9 cellular contexts compared by ENCODE assay signal in genomic region chr7:102431617-102432298, GRCh38. TPM values are rescaled to one million over a fixed set of nuclear protein-coding genes. Genes with fewer than 3 reads are reported as not detected.
DNase-seq lines count a peak whose midpoint lies in the region; ATAC-seq and TF ChIP-seq lines count a peak whose summit lies in the region.
"Had no signal": no experiment of that assay in that cellular context is flagged by ENCODE, and none has a peak within 500 bp of the region (broad histone marks: within the 10 kb centered on the region; RNA-seq: fewer than 3 reads in every experiment).

No MANE protein-coding gene starts in this region.

- H3K27me3 ChIP-seq in trophoblast cell (ENCODE audit: insufficient read depth, low read length) = no peaks in the 10 kb centered on the region
- no peaks in the 10 kb centered on the region for H3K27me3 ChIP-seq in BE2C
- H3K27me3 ChIP-seq: SJCRH30 had no signal

- H3K9ac ChIP-seq in trophoblast cell (ENCODE audit: low read length) = no peak overlapping the region

- H3K23ac ChIP-seq in trophoblast cell (ENCODE audit: low read length) = no peak overlapping the region

- POLR2A ChIA-PET in activated B cell treated with CpG ODN at 0.5 μM for 24 hours (lab: Charles Lee) = interaction anchor here (0.6 to 32.9 kb wide), 5 partner anchors 13 to 39 kb away, joined by 8 to 886 read pairs (median 12); partner anchors contain the start of gene PRKRIP1

- intact Hi-C loops in activated B cell treated with CpG ODN at 0.5 μM for 24 hours (cut with micrococcal nuclease) = loop anchor here (2.0 kb wide), 1 partner anchor 33 kb away; the partner anchor contains the start of genes ALKBH4 and LRWD1

- H2AK5ac ChIP-seq in trophoblast cell (ENCODE audit: low read length) = peak overlapping the region; percentile 17

- H3K79me1 ChIP-seq in trophoblast cell (ENCODE audit: low read length) = peaks cover 8% of the 10 kb centered on the region

- no peak overlapping the region for H4K12ac ChIP-seq in trophoblast cell (ENCODE audit: low read depth, low read length)

- no CpG with 5 or more reads among the region's 17 CpGs for WGBS in trophoblast cell (ENCODE audit: extremely low coverage, insufficient coverage, insufficient read length)

- no peak overlapping the region for H3K4me2 ChIP-seq in trophoblast cell (ENCODE audit: low read length)

- H3K18ac ChIP-seq in trophoblast cell (ENCODE audit: low read length) = no peak overlapping the region

- H2BK5ac ChIP-seq in trophoblast cell (ENCODE audit: low read depth, low read length, poor library complexity) = no peak overlapping the region

- no peak overlapping the region for H4K91ac ChIP-seq in trophoblast cell (ENCODE audit: low read depth, low read length)

- TF ChIP-seq CTCF in GM12864 (IDR thresholded peaks at IDR 0.05; ENCODE audit: low read depth, low read length, missing control alignments) = no peak
- no peak for TF ChIP-seq CTCF in activated B cell treated with CpG ODN at 0.5 μM for 24 hours (IDR thresholded peaks at IDR 0.05)
- no peak for TF ChIP-seq CTCF in chondrocyte (IDR thresholded peaks at IDR 0.05)
- no peak for TF ChIP-seq CTCF in BE2C (IDR thresholded peaks at IDR 0.05; ENCODE audit: low read depth, low read length)

- H2AFZ ChIP-seq in trophoblast cell (ENCODE audit: insufficient read depth, low read length, poor library complexity) = no peak overlapping the region

- H3K4me1 Mint-ChIP-seq in activated B cell treated with CpG ODN at 0.5 μM for 24 hours (peaks cover 87% of the 10 kb centered on the region), chondrocyte (ENCODE audit: low read depth) (peaks cover 31% of the 10 kb centered on the region)

- H3K4me3 ChIP-seq in GM12864 (ENCODE audit: low read depth, low read length) (peak overlapping the region; percentile 23), trophoblast cell (ENCODE audit: low read depth, low read length) (no peak overlapping the region), BE2C (ENCODE audit: low read depth, low read length) (no peak overlapping the region)
- H3K4me3 ChIP-seq: SJCRH30 had no signal

- H3K4me1 ChIP-seq in trophoblast cell (ENCODE audit: control insufficient read depth in 1 of 2, insufficient read depth in 2 of 2, low read length in 2 of 2) (peaks cover 12 to 19% of the 10 kb centered on the region in 2 experiments), BE2C (no peaks in the 10 kb centered on the region; the same call in 1 of the 2 replicates)

- H2BK120ac ChIP-seq in trophoblast cell (ENCODE audit: insufficient read depth, low read length, poor library complexity) = no peak overlapping the region

- DNase-seq in GM12864 (ENCODE audit: low read depth) (no peak), activated B cell treated with CpG ODN at 0.5 μM for 24 hours (peak; percentile 46), chondrocyte (ENCODE audit: low spot score) (no peak), trophoblast cell (peak; percentile 33 to 48), AG20443 (ENCODE audit: low spot score) (no peak), T1000 (lab: John Stamatoyannopoulos, UW) (no peak), BE2C (no peak)

- H2BK12ac ChIP-seq in trophoblast cell (ENCODE audit: low read length) = no peak overlapping the region

- H3K27me3 Mint-ChIP-seq in activated B cell treated with CpG ODN at 0.5 μM for 24 hours (no peaks in the 10 kb centered on the region), chondrocyte (ENCODE audit: low read depth) (no peaks in the 10 kb centered on the region)

- H3K36me3 Mint-ChIP-seq in activated B cell treated with CpG ODN at 0.5 μM for 24 hours (ENCODE audit: low read depth) (peaks cover 17% of the 10 kb centered on the region), chondrocyte (ENCODE audit: low read depth) (peaks cover 6% of the 10 kb centered on the region)

- H3K27ac ChIP-seq in KOPT-K1 (ENCODE audit: low read depth, low read length, poor library complexity, severe bottlenecking) (peak overlapping the region; percentile 92), trophoblast cell (ENCODE audit: low read depth, low read length) (peak overlapping the region; percentile 52)
- H3K27ac ChIP-seq: SJCRH30 had no signal

- H4K8ac ChIP-seq in trophoblast cell (ENCODE audit: low read depth, low read length) = no peak overlapping the region

- H3K9me3 Mint-ChIP-seq in activated B cell treated with CpG ODN at 0.5 μM for 24 hours (no peaks in the 10 kb centered on the region), chondrocyte (ENCODE audit: low read depth) (no peaks in the 10 kb centered on the region)

- H3K14ac ChIP-seq in trophoblast cell (ENCODE audit: low read length) = no peak overlapping the region

- H3K36me3 ChIP-seq in KOPT-K1 (ENCODE audit: insufficient read depth, low read length) (peaks cover 10% of the 10 kb centered on the region; the same call in 1 of the 2 replicates), trophoblast cell (ENCODE audit: control insufficient read depth in 1 of 2, insufficient read depth in 2 of 2, low read length in 2 of 2) (peaks cover 13 to 17% of the 10 kb centered on the region in 2 experiments), BE2C (peaks cover 8% of the 10 kb centered on the region)

- no peaks in the 10 kb centered on the region for H3K9me3 ChIP-seq in KOPT-K1 (ENCODE audit: insufficient read depth, low read length, poor library complexity, severe bottlenecking)
- H3K9me3 ChIP-seq in trophoblast cell (ENCODE audit: insufficient read depth, low read depth, low read length) = no peaks in the 10 kb centered on the region
- no peaks in the 10 kb centered on the region for H3K9me3 ChIP-seq in BE2C
- H3K9me3 ChIP-seq: SJCRH30 had no signal

- peak; percentile 40 for ATAC-seq in activated B cell treated with CpG ODN at 0.5 μM for 24 hours (ENCODE audit: low read depth)

- peaks cover 6% of the 10 kb centered on the region for H3K79me2 ChIP-seq in trophoblast cell (ENCODE audit: control insufficient read depth, insufficient read depth, low read length, poor library complexity)

- H3K27ac Mint-ChIP-seq in activated B cell treated with CpG ODN at 0.5 μM for 24 hours (peak overlapping the region; percentile 100), chondrocyte (ENCODE audit: unreplicated experiment) (peak overlapping the region; percentile 81)

- peak overlapping the region; percentile 79 for H3K4me3 Mint-ChIP-seq in activated B cell treated with CpG ODN at 0.5 μM for 24 hours
- peak overlapping the region; percentile 70 for H3K4me3 Mint-ChIP-seq in chondrocyte (ENCODE audit: unreplicated experiment)

- H3K4ac ChIP-seq in trophoblast cell (ENCODE audit: low read depth, low read length) = no peak overlapping the region

- CTCF ChIA-PET in activated B cell treated with CpG ODN at 0.5 μM for 24 hours (lab: Charles Lee) = interaction anchor here (0.8 to 2.3 kb wide), 3 partner anchors 16 to 27 kb away, joined by 7 to 9 read pairs (median 7); no protein-coding TSS in a partner anchor

RNA-seq across cellular contexts. Expression of gene ORAI2, which starts 1.6 kb away (rescaled TPM):
- 167 and 184 TPM in 2 replicates for total RNA-seq in activated B cell treated with CpG ODN at 0.5 μM for 24 hours
- 47.4 to 55.1 TPM (median 54.0 TPM) in 3 replicates for total RNA-seq in chondrocyte
- polyA plus RNA-seq in trophoblast cell (2013) = 21.6 and 23.0 TPM in 2 replicates
- 50.6 TPM for polyA plus RNA-seq in BE2C (2012; ENCODE audit: insufficient read depth, insufficient read length, low read depth)

RNA-seq across cellular contexts. Expression of gene ALKBH4, which starts 32.9 kb away (rescaled TPM):
- total RNA-seq in activated B cell treated with CpG ODN at 0.5 μM for 24 hours (7.8 and 8.1 TPM in 2 replicates), chondrocyte (6.9 to 12.2 TPM (median 9.2 TPM) in 3 replicates)
- polyA plus RNA-seq in trophoblast cell (2013) = 7.3 TPM in 2 replicates
- 41.7 TPM for polyA plus RNA-seq in BE2C (2012; ENCODE audit: insufficient read depth, insufficient read length, low read depth)

RNA-seq across cellular contexts. Expression of gene LRWD1, which starts 33.0 kb away (rescaled TPM):
- total RNA-seq in activated B cell treated with CpG ODN at 0.5 μM for 24 hours (20.6 and 28.8 TPM in 2 replicates), chondrocyte (16.1 to 18.5 TPM (median 16.7 TPM) in 3 replicates)
- polyA plus RNA-seq in trophoblast cell (2013) = 8.4 and 8.7 TPM in 2 replicates
- polyA plus RNA-seq in BE2C (2012; ENCODE audit: insufficient read depth, insufficient read length, low read depth) = 102 TPM

RNA-seq across cellular contexts. Expression of gene PRKRIP1, which starts 35.6 kb away (rescaled TPM):
- 38.8 and 39.7 TPM in 2 replicates for total RNA-seq in activated B cell treated with CpG ODN at 0.5 μM for 24 hours
- 23.2 to 25.5 TPM (median 25.3 TPM) in 3 replicates for total RNA-seq in chondrocyte
- polyA plus RNA-seq in trophoblast cell (2013) = 23.6 and 26.4 TPM in 2 replicates
- polyA plus RNA-seq in BE2C (2012; ENCODE audit: insufficient read depth, insufficient read length, low read depth) = 70.4 TPM

RNA-seq across cellular contexts. Expression of gene POLR2J, which starts 47.0 kb away (rescaled TPM):
- total RNA-seq in activated B cell treated with CpG ODN at 0.5 μM for 24 hours = 45.2 and 49.5 TPM in 2 replicates
- 33.1 to 41.0 TPM (median 36.6 TPM) in 3 replicates for total RNA-seq in chondrocyte
- 130 and 136 TPM in 2 replicates for polyA plus RNA-seq in trophoblast cell (2013)
- polyA plus RNA-seq in BE2C (2012; ENCODE audit: insufficient read depth, insufficient read length, low read depth) = 125 TPM

Comparison
In these comparisons a context has a peak if more than half of its experiments do, and no peak if none do; other contexts are left out.
1. DNase-seq: peak in activated B cell treated with CpG ODN at 0.5 μM for 24 hours (single experiment) and trophoblast cell (2 of 2); none in GM12864 (single experiment), chondrocyte (single experiment), AG20443 (single experiment), T1000 (single experiment) and BE2C (single experiment).